Comparison of ENCODE assay signal across 15 cellular contexts in the genomic region with DNA sequence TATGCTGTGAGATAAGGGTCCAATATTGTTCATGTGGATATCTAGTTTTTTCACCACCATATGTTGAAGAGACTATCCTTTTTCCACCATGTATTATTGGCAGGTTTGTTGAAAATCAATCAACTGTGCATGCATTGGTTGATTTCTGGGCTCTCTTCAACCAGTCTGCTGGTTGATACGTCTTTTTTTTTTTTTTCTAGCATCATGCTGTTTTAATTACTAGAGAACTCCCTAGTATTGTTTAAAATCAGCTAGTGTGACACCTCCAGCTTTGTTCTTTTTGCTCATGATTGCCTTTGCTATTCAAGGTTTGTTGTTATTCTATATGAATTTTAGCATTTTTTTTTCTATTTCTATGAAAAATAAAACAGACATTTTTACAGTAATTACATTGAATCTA.
DNase-seq lines count a peak whose midpoint lies in the region; ATAC-seq lines count a peak whose summit lies in the region.
"Had no signal": no experiment of that assay in that cellular context is flagged by ENCODE, and none has a peak within 500 bp of the region (broad histone marks: within the 10 kb centered on the region; RNA-seq: fewer than 3 reads in every experiment).

No MANE protein-coding gene starts in this region.

- no peak for ATAC-seq in HG03280 (IDR thresholded peaks at IDR 0.05; ENCODE audit: unreplicated experiment)
- ATAC-seq in activated CD4-positive, CD25-positive, alpha-beta regulatory T cell treated with anti-CD3 and anti-CD28 coated beads, Interleukin-2, amount 50 U/mL, for 24 hours = no peak
- ATAC-seq: CD8-positive, alpha-beta T cell; GM23338; HCT116 had no signal

- DNase-seq in NCI-H446 treated with DMSO at 0.1 percent for 48 hours (lab: John Stamatoyannopoulos, UW) (peak; percentile 7), NCI-H446 (lab: John Stamatoyannopoulos, UW) (no peak), NCI-H69 (lab: John Stamatoyannopoulos, UW) (peak; percentile 45), renal cortical epithelial cell (ENCODE audit: low read depth) (peak; percentile 34)
- DNase-seq: Calu3; CD4-positive, CD25-positive, alpha-beta regulatory T cell; CD8-positive, alpha-beta T cell; DMS53; DMS79 treated with DMSO at 0.1 percent for 48 hours; GF-D8; H9 had no signal

Comparison
In these comparisons a context has a peak if more than half of its experiments do, and no peak if none do; other contexts are left out.
1. DNase-seq: peak in NCI-H446 treated with DMSO at 0.1 percent for 48 hours (single experiment), NCI-H69 (single experiment) and renal cortical epithelial cell (single experiment); none in NCI-H446 (0 of 2).